8 cellular contexts compared by ENCODE assay signal in the genomic region with DNA sequence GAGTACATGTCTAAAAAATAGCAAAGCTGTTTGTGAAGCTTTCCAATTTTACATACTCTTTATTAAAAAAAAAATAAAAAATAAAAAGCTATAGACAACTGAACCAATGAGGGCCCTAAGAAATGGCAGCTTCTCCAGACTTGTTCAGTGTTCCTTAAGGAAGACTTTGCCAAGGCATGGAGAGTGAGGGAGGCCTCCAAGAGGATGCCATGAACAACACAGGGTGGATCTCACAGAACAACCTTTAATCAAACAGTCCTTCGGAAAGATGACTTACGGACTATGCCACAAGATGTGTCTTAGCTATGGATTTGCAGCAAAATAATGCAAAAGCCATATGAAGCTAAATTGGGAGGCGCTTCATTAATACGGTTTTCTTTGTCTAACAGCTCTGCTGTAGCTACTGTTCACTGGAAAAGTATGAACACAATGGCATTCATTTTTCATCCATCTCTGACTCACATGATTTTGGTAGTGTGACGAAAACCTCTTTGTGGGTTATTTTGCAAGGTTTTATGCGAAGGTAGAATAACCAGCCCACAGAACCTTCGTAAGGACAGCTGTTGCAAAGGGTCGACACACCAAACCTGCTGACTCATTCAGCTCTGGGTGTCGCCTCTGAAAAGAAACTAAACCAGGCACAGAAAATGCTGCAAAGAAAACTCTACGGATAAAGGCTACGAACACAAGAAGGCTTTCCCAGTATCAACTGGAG. TPM values are rescaled to one million over a fixed set of nuclear protein-coding genes. Genes with fewer than 3 reads are reported as not detected.
DNase-seq lines count a peak whose midpoint lies in the region; ATAC-seq lines count a peak whose summit lies in the region.

No MANE protein-coding gene starts in this region.

- H3K9me3 Mint-ChIP-seq in effector memory CD8-positive, alpha-beta T cell: no peaks in the 10 kb centered on the region
- H3K9me3 Mint-ChIP-seq in activated T-helper 17 cell treated with anti-CD3 and anti-CD28 coated beads, Interleukin-2, amount 50 U/mL, for 72 hours: no peaks in the 10 kb centered on the region

- peaks cover 18 to 35% of the 10 kb centered on the region in 2 donors for H3K27me3 Mint-ChIP-seq in effector memory CD8-positive, alpha-beta T cell
- H3K27me3 Mint-ChIP-seq in activated T-helper 17 cell treated with anti-CD3 and anti-CD28 coated beads, Interleukin-2, amount 50 U/mL, for 72 hours: peaks cover 17% of the 10 kb centered on the region

- DNase-seq in amniotic epithelial cell (ENCODE audit: low read depth) (peak; percentile 98), midbrain (lab: John Stamatoyannopoulos, UW) (peak; percentile 58), iPS-NIHi7 (ENCODE audit: extremely low spot score) (no peak), NCI-H1417 treated with DMSO at 0.1 percent for 48 hours (lab: John Stamatoyannopoulos, UW) (no peak)
- DNase-seq in effector memory CD8-positive, alpha-beta T cell: no peak

- H3K27ac Mint-ChIP-seq in effector memory CD8-positive, alpha-beta T cell: no peak overlapping the region
- no peak overlapping the region for H3K27ac Mint-ChIP-seq in activated T-helper 17 cell treated with anti-CD3 and anti-CD28 coated beads, Interleukin-2, amount 50 U/mL, for 72 hours

- H3K36me3 Mint-ChIP-seq in effector memory CD8-positive, alpha-beta T cell (ENCODE audit: insufficient read depth): no peaks in the 10 kb centered on the region
- no peaks in the 10 kb centered on the region for H3K36me3 Mint-ChIP-seq in activated T-helper 17 cell treated with anti-CD3 and anti-CD28 coated beads, Interleukin-2, amount 50 U/mL, for 72 hours (ENCODE audit: low read depth)

- H3K4me3 Mint-ChIP-seq in effector memory CD8-positive, alpha-beta T cell: no peak overlapping the region
- no peak overlapping the region for H3K4me3 Mint-ChIP-seq in activated T-helper 17 cell treated with anti-CD3 and anti-CD28 coated beads, Interleukin-2, amount 50 U/mL, for 72 hours

- no peaks in the 10 kb centered on the region for H3K4me1 Mint-ChIP-seq in effector memory CD8-positive, alpha-beta T cell (ENCODE audit: low read depth in 2 of 2)
- no peaks in the 10 kb centered on the region for H3K4me1 Mint-ChIP-seq in activated T-helper 17 cell treated with anti-CD3 and anti-CD28 coated beads, Interleukin-2, amount 50 U/mL, for 72 hours

- ATAC-seq in GM18519 (IDR thresholded peaks at IDR 0.05; ENCODE audit: low FRiP score, unreplicated experiment) (peak; percentile 64), HG03095 (IDR thresholded peaks at IDR 0.05; ENCODE audit: unreplicated experiment) (peak; percentile 77)
- no peak for ATAC-seq in effector memory CD8-positive, alpha-beta T cell (replicated peaks)
- no peak for ATAC-seq in activated T-helper 17 cell treated with anti-CD3 and anti-CD28 coated beads, Interleukin-2, amount 50 U/mL, for 72 hours (replicated peaks)

RNA-seq across cellular contexts. Expression of gene EFNB2, which starts 27.7 kb away (rescaled TPM):
- under 1 TPM in 1 of 2 donors, not detected in 1; 0.08 TPM for total RNA-seq in activated T-helper 17 cell treated with anti-CD3 and anti-CD28 coated beads, Interleukin-2, amount 50 U/mL, for 72 hours

Comparison
In these comparisons a context has a peak if more than half of its experiments do, and no peak if none do; other contexts are left out.
1. ATAC-seq: peak in GM18519 (single experiment) and HG03095 (single experiment); none in effector memory CD8-positive, alpha-beta T cell (single experiment) and activated T-helper 17 cell treated with anti-CD3 and anti-CD28 coated beads, Interleukin-2, amount 50 U/mL, for 72 hours (single experiment).
2. DNase-seq: peak in amniotic epithelial cell (single experiment) and midbrain (single experiment); none in iPS-NIHi7 (single experiment), NCI-H1417 treated with DMSO at 0.1 percent for 48 hours (single experiment) and effector memory CD8-positive, alpha-beta T cell (0 of 3).